ENCODE assay signal across 15 cellular contexts in genomic region chr22:22180738-22181514, GRCh38.
"Had no signal": no experiment of that assay in that cellular context is flagged by ENCODE, and none has a peak within 500 bp of the region (broad histone marks: within the 10 kb centered on the region; RNA-seq: fewer than 3 reads in every experiment).

No MANE protein-coding gene starts in this region.

- H3K4me1 ChIP-seq: left lung, neural progenitor cell, pancreas, transverse colon had no signal

- H3K9ac ChIP-seq: neural progenitor cell had no signal

- DNase-seq: activated CD4-positive, alpha-beta T cell treated with anti-CD3 and anti-CD28 coated beads, Interleukin-2, amount 50 U/mL, for 1 hour; activated naive CD4-positive, alpha-beta T cell treated with anti-CD3 and anti-CD28 coated beads, Interleukin-2, amount 50 U/mL, for 16 hours; activated T-cell treated with anti-CD3 and anti-CD28 coated beads for 4 hours; central memory CD4-positive, alpha-beta T cell; effector CD4-positive, alpha-beta T cell; left lung; pancreas; small intestine; stimulated activated naive CD4-positive, alpha-beta T cell; substantia nigra; transverse colon had no signal

- ATAC-seq: activated T-helper 17 cell treated with anti-CD3 and anti-CD28 coated beads, Interleukin-2, amount 50 U/mL, for 72 hours; left lung had no signal

- H3K4me3 ChIP-seq: coronary artery, left lung, neural progenitor cell, pancreas, transverse colon had no signal

- H3K36me3 ChIP-seq: left lung, neural progenitor cell, pancreas, transverse colon had no signal

- FAIRE-seq: pancreas, small intestine had no signal

- H3K9me3 ChIP-seq: left lung, pancreas, transverse colon had no signal

- H3K27ac ChIP-seq: coronary artery, epithelial cell of prostate, left lung, neural progenitor cell, pancreas, transverse colon had no signal
